20 cellular contexts compared by ENCODE assay signal in the genomic region with DNA sequence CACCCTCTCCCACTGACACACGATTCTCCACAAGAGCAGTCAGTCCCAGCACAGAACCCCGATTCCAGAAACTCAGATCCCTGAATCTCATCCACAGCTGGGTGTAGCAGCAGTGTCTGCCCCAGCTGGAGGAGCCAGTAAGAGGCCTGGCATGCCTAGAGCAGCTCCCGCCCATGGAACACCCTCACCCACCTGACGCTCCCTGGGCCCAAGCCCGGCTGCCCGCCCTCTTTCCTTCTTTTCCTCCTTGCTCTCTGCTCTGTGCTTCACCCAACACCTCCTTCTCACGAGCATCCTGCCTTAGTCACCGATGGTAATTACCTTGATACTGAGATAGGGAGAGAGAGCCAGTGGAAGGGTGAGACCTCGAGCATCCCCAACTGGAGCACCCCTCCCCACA. TPM values are rescaled to one million over a fixed set of nuclear protein-coding genes. Genes with fewer than 3 reads are reported as not detected.
A peak's percentile ranks its signal among the peaks of the same experiment; 100 is the strongest.
DNase-seq lines count a peak whose midpoint lies in the region; ATAC-seq and TF ChIP-seq lines count a peak whose summit lies in the region.
"Had no signal": no experiment of that assay in that cellular context is flagged by ENCODE, and none has a peak within 500 bp of the region (broad histone marks: within the 10 kb centered on the region; RNA-seq: fewer than 3 reads in every experiment).

No MANE protein-coding gene starts in this region.

- H2AFZ ChIP-seq in PC-3 (ENCODE audit: low read length) = no peak overlapping the region
- no peak overlapping the region for H2AFZ ChIP-seq in trophoblast cell (ENCODE audit: insufficient read depth, low read length, poor library complexity)
- H2AFZ ChIP-seq: parathyroid adenoma had no signal

- ATAC-seq in PC-3 (no peak; the same call in 1 of the 2 replicates), GM18868 (IDR thresholded peaks at IDR 0.05; ENCODE audit: unreplicated experiment) (no peak), psoas muscle (no peak)
- ATAC-seq: effector memory CD8-positive, alpha-beta T cell had no signal

- no peak overlapping the region for H3K23ac ChIP-seq in trophoblast cell (ENCODE audit: low read length)

- H2BK12ac ChIP-seq in trophoblast cell (ENCODE audit: low read length) = no peak overlapping the region

- H3K27me3 ChIP-seq in PC-3 (ENCODE audit: low read length) (no peaks in the 10 kb centered on the region), trophoblast cell (ENCODE audit: insufficient read depth, low read length) (no peaks in the 10 kb centered on the region), psoas muscle (ENCODE audit: insufficient read depth in 3 of 3, low read length in 2 of 3) (peaks cover 0 to 29% (median 0%) of the 10 kb centered on the region in 3 donors)
- H3K27me3 ChIP-seq: tibial artery had no signal

- no peak overlapping the region for H3K14ac ChIP-seq in trophoblast cell (ENCODE audit: low read length)

- peaks cover 85% of the 10 kb centered on the region for H3K4me1 Mint-ChIP-seq in Calu3 (ENCODE audit: low read depth, unreplicated experiment)

- peak overlapping the region; percentile 74 for H3K27ac Mint-ChIP-seq in Calu3 (ENCODE audit: unreplicated experiment)
- H3K27ac Mint-ChIP-seq: activated naive CD4-positive, alpha-beta T cell treated with anti-CD3 and anti-CD28 coated beads for 36 hours; immature natural killer cell; mesothelial cell of epicardium had no signal

- H3K9me3 ChIP-seq in PC-3 (ENCODE audit: low read length) (no peaks in the 10 kb centered on the region), trophoblast cell (ENCODE audit: insufficient read depth, low read depth, low read length) (no peaks in the 10 kb centered on the region), psoas muscle (no peaks in the 10 kb centered on the region)
- H3K9me3 ChIP-seq: tibial artery had no signal

- TF ChIP-seq CTCF in Calu3 (IDR thresholded peaks at IDR 0.05; ENCODE audit: unreplicated experiment) = no peak
- no peak for TF ChIP-seq CTCF in PC-3 (conservative IDR thresholded peaks at IDR 0.05; ENCODE audit: low read depth, low read length)
- no peak for TF ChIP-seq CTCF in psoas muscle (IDR thresholded peaks at IDR 0.05)

- no peak overlapping the region for H4K8ac ChIP-seq in trophoblast cell (ENCODE audit: low read depth, low read length)

- H3K18ac ChIP-seq in trophoblast cell (ENCODE audit: low read length) = no peak overlapping the region

- no peak overlapping the region for H4K12ac ChIP-seq in trophoblast cell (ENCODE audit: low read depth, low read length)

- no peaks in the 10 kb centered on the region for H3F3A ChIP-seq in PC-3 (ENCODE audit: low read length, unreplicated experiment)

- no peaks in the 10 kb centered on the region for H4K20me1 ChIP-seq in PC-3 (ENCODE audit: low read length)

- no peaks in the 10 kb centered on the region for H3K79me1 ChIP-seq in trophoblast cell (ENCODE audit: low read length)

- no peak overlapping the region for H2BK120ac ChIP-seq in trophoblast cell (ENCODE audit: insufficient read depth, low read length, poor library complexity)

- no peak overlapping the region for H3K4ac ChIP-seq in trophoblast cell (ENCODE audit: low read depth, low read length)

- no peaks in the 10 kb centered on the region for H3K27me3 Mint-ChIP-seq in Calu3 (ENCODE audit: unreplicated experiment)

- no peak overlapping the region for H3K9ac ChIP-seq in PC-3 (ENCODE audit: low read length)
- no peak overlapping the region for H3K9ac ChIP-seq in trophoblast cell (ENCODE audit: low read length)
- H3K9ac ChIP-seq: parathyroid adenoma had no signal

- POLR2A ChIA-PET in PC-3 (lab: Charles Lee; ENCODE audit: unreplicated experiment) = interaction anchor here (0.5 kb wide), 1 partner anchor 801 kb away, joined by 7 read pairs; no protein-coding TSS in a partner anchor

- CTCF ChIA-PET in Calu3 (lab: Charles Lee) (interaction anchor here (0.7 to 1.8 kb wide), 4 partner anchors 9 to 251 kb away, joined by 3 to 7 read pairs (median 5); a partner anchor contains a TSS), PC-3 (lab: Charles Lee) (no interaction called here)

- H2BK5ac ChIP-seq in trophoblast cell (ENCODE audit: low read depth, low read length, poor library complexity) = no peak overlapping the region

- BruUV-seq in Calu3 (replicated peaks; lab: Mats Ljungman, UMichigan) (no TSS peak), PC-3 (replicated peaks; lab: Mats Ljungman, UMichigan) (no TSS peak)

- H4K91ac ChIP-seq in trophoblast cell (ENCODE audit: low read depth, low read length) = no peak overlapping the region

- H3K4me2 ChIP-seq in PC-3 (ENCODE audit: low read length) (no peak overlapping the region), trophoblast cell (ENCODE audit: low read length) (no peak overlapping the region)

- DNase-seq in Calu3 (peak; percentile 89), PC-3 (no peak), epithelial cell of prostate (ENCODE audit: low read depth, low spot score) (peak; percentile 85), trophoblast cell (peak; percentile 22 to 40), NCI-H2029 (lab: John Stamatoyannopoulos, UW) (no peak), psoas muscle (no peak), cerebellum (ENCODE audit: low spot score) (no peak)
- DNase-seq: activated naive CD4-positive, alpha-beta T cell treated with anti-CD3 and anti-CD28 coated beads for 36 hours; COR-L47; effector memory CD8-positive, alpha-beta T cell; immature natural killer cell; Kasumi-1; NCI-H187; NCI-H510A; stimulated activated CD4-positive, alpha-beta T cell treated with anti-CD3 and anti-CD28 coated beads, Interleukin-15, amount 100 ng/mL, for 24 hours had no signal

- H3K4me3 ChIP-seq in PC-3 (ENCODE audit: low read length) (no peak overlapping the region), trophoblast cell (ENCODE audit: low read depth, low read length) (no peak overlapping the region), psoas muscle (no peak overlapping the region)
- H3K4me3 ChIP-seq: tibial artery had no signal

- H3K9me2 ChIP-seq in PC-3 (replicated peaks; ENCODE audit: low read length) = no peaks in the 10 kb centered on the region

- H3K27ac ChIP-seq in PC-3 (ENCODE audit: low read length) (peak overlapping the region; percentile 39; the same call in 1 of the 2 replicates), epithelial cell of prostate (peak overlapping the region; percentile 86), trophoblast cell (ENCODE audit: low read depth, low read length) (no peak overlapping the region), psoas muscle (no peak overlapping the region)
- H3K27ac ChIP-seq: parathyroid adenoma, tibial artery had no signal

- H3K36me3 ChIP-seq in PC-3 (ENCODE audit: low read depth, low read length) (peaks cover 10% of the 10 kb centered on the region), trophoblast cell (ENCODE audit: control insufficient read depth in 1 of 2, insufficient read depth in 2 of 2, low read length in 2 of 2) (no peaks in the 10 kb centered on the region), psoas muscle (ENCODE audit: insufficient read depth in 1 of 2, low read depth in 1 of 2) (peaks cover 0 to 10% of the 10 kb centered on the region in 2 donors)

- H2AK5ac ChIP-seq in trophoblast cell (ENCODE audit: low read length) = no peak overlapping the region

- no peaks in the 10 kb centered on the region for H3K9me3 Mint-ChIP-seq in Calu3 (ENCODE audit: low read depth, unreplicated experiment)
- H3K9me3 Mint-ChIP-seq: activated naive CD4-positive, alpha-beta T cell treated with anti-CD3 and anti-CD28 coated beads for 36 hours; brain; effector memory CD8-positive, alpha-beta T cell; immature natural killer cell; mesothelial cell of epicardium had no signal

- H3K4me3 Mint-ChIP-seq in Calu3 (ENCODE audit: low read depth, unreplicated experiment) = peak overlapping the region; percentile 14
- H3K4me3 Mint-ChIP-seq: activated naive CD4-positive, alpha-beta T cell treated with anti-CD3 and anti-CD28 coated beads for 36 hours; brain; effector memory CD8-positive, alpha-beta T cell; immature natural killer cell; mesothelial cell of epicardium had no signal

- H3K4me1 ChIP-seq in PC-3 (ENCODE audit: insufficient read depth, low read length) (peaks cover 46% of the 10 kb centered on the region), trophoblast cell (ENCODE audit: control insufficient read depth in 1 of 2, insufficient read depth in 2 of 2, low read length in 2 of 2) (peaks cover 13 to 18% of the 10 kb centered on the region in 2 experiments), psoas muscle (no peaks in the 10 kb centered on the region)

- no CpG with 5 or more reads among the region's 9 CpGs for WGBS in trophoblast cell (ENCODE audit: extremely low coverage, insufficient coverage, insufficient read length)
- 56 to 64% (median 61%) methylated on average over 9 of the region's 9 CpGs for WGBS in psoas muscle, 3 donors

- peaks cover 64% of the 10 kb centered on the region for H3K36me3 Mint-ChIP-seq in Calu3 (ENCODE audit: insufficient read depth, unreplicated experiment)
- H3K36me3 Mint-ChIP-seq: mesothelial cell of epicardium had no signal

- intact Hi-C loops in Calu3 (cut with micrococcal nuclease; ENCODE audit: unreplicated experiment) (no loop called here), PC-3 (cut with micrococcal nuclease) (no loop called here), psoas muscle (cut with DNase I) (no loop called here)

- H3K79me2 ChIP-seq in PC-3 (ENCODE audit: low read length) = peaks cover 56% of the 10 kb centered on the region
- no peaks in the 10 kb centered on the region for H3K79me2 ChIP-seq in trophoblast cell (ENCODE audit: control insufficient read depth, insufficient read depth, low read length, poor library complexity)

RNA-seq across cellular contexts. Expression of a gene that starts 8.7 kb away (rescaled TPM):
- total RNA-seq in Calu3 (2022) = 146 and 167 TPM in 2 replicates
- total RNA-seq in PC-3 (2014; rRNA removed) = 53.0 and 55.8 TPM in 2 replicates
- 5.0 TPM in 2 replicates for polyA plus RNA-seq in trophoblast cell (2013)
- 10 to 100 TPM; 10.1 to 17.4 (median 13.7) TPM for total RNA-seq in psoas muscle
- polyA plus RNA-seq in psoas muscle = 1 to 10 TPM; 4.2 to 8.8 (median 5.1) TPM
- total RNA-seq in cerebellum = 27.4 TPM
- total RNA-seq: activated naive CD4-positive, alpha-beta T cell treated with anti-CD3 and anti-CD28 coated beads for 36 hours had no signal

RNA-seq across cellular contexts. Expression of a gene that starts 54.2 kb away (rescaled TPM):
- 78.0 and 78.5 TPM in 2 replicates for total RNA-seq in Calu3 (2022)
- 46.6 and 58.9 TPM in 2 replicates for total RNA-seq in PC-3 (2014; rRNA removed)
- 20.0 and 20.3 TPM in 2 replicates for polyA plus RNA-seq in trophoblast cell (2013)
- 10 to 100 TPM; 40.5 to 65.5 (median 53.3) TPM for total RNA-seq in psoas muscle
- 10 to 100 TPM; 23.1 to 38.2 (median 35.7) TPM for polyA plus RNA-seq in psoas muscle
- 50.6 TPM for total RNA-seq in cerebellum

Comparison
In these comparisons a context has a peak if more than half of its experiments do, and no peak if none do; other contexts are left out.
1. DNase-seq: peak in Calu3 (single experiment), epithelial cell of prostate (single experiment) and trophoblast cell (2 of 2); none in PC-3 (single experiment), NCI-H2029 (single experiment), psoas muscle (0 of 2) and cerebellum (single experiment).
2. H3K27ac ChIP-seq: peak in PC-3 (single experiment) and epithelial cell of prostate (single experiment); none in trophoblast cell (single experiment) and psoas muscle (single experiment).